In genomic region chr15:31365032-31365654, GRCh38 we compare ENCODE assay signal across 9 cellular contexts. TPM values are rescaled to one million over a fixed set of nuclear protein-coding genes. Genes with fewer than 3 reads are reported as not detected.
A peak's percentile ranks its signal among the peaks of the same experiment; 100 is the strongest.
DNase-seq lines count a peak whose midpoint lies in the region; ATAC-seq and TF ChIP-seq lines count a peak whose summit lies in the region.
"Had no signal": no experiment of that assay in that cellular context is flagged by ENCODE, and none has a peak within 500 bp of the region (broad histone marks: within the 10 kb centered on the region; RNA-seq: fewer than 3 reads in every experiment).

No MANE protein-coding gene starts in this region.

- peak overlapping the region; percentile 86 for H3K27ac Mint-ChIP-seq in MCF 10A (ENCODE audit: low read depth, unreplicated experiment)

- H3K9me3 Mint-ChIP-seq in MCF 10A (ENCODE audit: unreplicated experiment), result no peaks in the 10 kb centered on the region

- H3K36me3 Mint-ChIP-seq in MCF 10A (ENCODE audit: insufficient read depth, unreplicated experiment), result peaks cover 6% of the 10 kb centered on the region

- H3K4me3 ChIP-seq in mammary epithelial cell (replicated peaks in 1 of 3; ENCODE audit: insufficient read depth in 1 of 3, low read depth in 2 of 3, low read length in 3 of 3) (no peak overlapping the region), breast epithelium (peak overlapping the region in 2 of 3 donors; percentile 45 to 50), muscle layer of colon (ENCODE audit: low read depth in 1 of 2, low read length in 2 of 2) (no peak overlapping the region), upper lobe of right lung (peak overlapping the region; percentile 28), foreskin fibroblast (ENCODE audit: low read depth in 1 of 2, low read length in 2 of 2) (no peak overlapping the region)

- H3K79me2 ChIP-seq in mammary epithelial cell (ENCODE audit: insufficient read depth, low read length), result peaks cover 93% of the 10 kb centered on the region

- TF ChIP-seq POLR2A in breast epithelium (IDR thresholded peaks at IDR 0.05), result no peak

- no peaks in the 10 kb centered on the region for H4K20me1 ChIP-seq in mammary epithelial cell (ENCODE audit: insufficient read depth, low read length)

- dilution Hi-C loops in mammary epithelial cell (cut with HindIII; ENCODE audit: low sequenced_read_pairs), result no loop called here

- intact Hi-C loops in MCF 10A (cut with micrococcal nuclease), result no loop called here
- intact Hi-C loops in mammary epithelial cell (cut with micrococcal nuclease), result loop anchor here (5.0 kb wide), 1 partner anchor 72 kb away; no protein-coding TSS in a partner anchor
- intact Hi-C loops in breast epithelium (cut with DNase I; ENCODE audit: low total_unique reads), result no loop called here
- intact Hi-C loops in upper lobe of right lung (cut with DNase I), result no loop called here

- CTCF ChIA-PET in MCF 10A (lab: Yijun Ruan, JAX) (interaction anchor here (0.6 to 10.8 kb wide), 37 partner anchors 8 to 478 kb away, joined by 3 to 182 read pairs (median 5); partner anchors contain the start of gene FAN1), mammary epithelial cell (lab: Charles Lee; ENCODE audit: low non-redundant PET) (interaction anchor here (0.7 to 1.1 kb wide), 2 partner anchors 124 to 1294 kb away, joined by 4 read pairs; no protein-coding TSS in a partner anchor)

- DNase-seq in MCF 10A (ENCODE audit: unreplicated experiment) (peak; percentile 27), mammary epithelial cell (no peak), breast epithelium (ENCODE audit: low spot score in 2 of 2) (no peak), upper lobe of right lung (no peak), foreskin fibroblast (no peak), SKM-1 treated with dmso at 0.1 percent for 144 hours (lab: John Stamatoyannopoulos, UW; ENCODE audit: unreplicated experiment) (no peak)
- DNase-seq: NCI-H226 had no signal

- 100% methylated on average over 8 of the region's 10 CpGs for whole genome bisulfite sequencing in mammary epithelial cell (ENCODE audit: low coverage, missing lambda C conversion rate)

- ATAC-seq in upper lobe of right lung (no peak), HG03432 (IDR thresholded peaks at IDR 0.05; ENCODE audit: unreplicated experiment) (no peak)

- no peak overlapping the region for H3K4me2 ChIP-seq in mammary epithelial cell (ENCODE audit: insufficient read depth, low read depth, low read length)

- H3K4me1 Mint-ChIP-seq in MCF 10A (ENCODE audit: insufficient read depth, unreplicated experiment), result peaks cover 54% of the 10 kb centered on the region

- H3K27ac ChIP-seq in mammary epithelial cell (ENCODE audit: insufficient read depth, low read depth, low read length), result no peak overlapping the region
- H3K27ac ChIP-seq in breast epithelium, result peak overlapping the region; percentile 76 to 84
- H3K27ac ChIP-seq in muscle layer of colon (ENCODE audit: low read depth, low read length), result peak overlapping the region; percentile 70
- H3K27ac ChIP-seq in upper lobe of right lung, result peak overlapping the region; percentile 92

- BruUV-seq in MCF 10A (replicated peaks; lab: Mats Ljungman, UMichigan) (no TSS peak), mammary epithelial cell (replicated peaks; lab: Mats Ljungman, UMichigan) (no TSS peak)

- TF ChIP-seq CTCF in MCF 10A (IDR thresholded peaks at IDR 0.05; ENCODE audit: unreplicated experiment), result no peak
- no peak for TF ChIP-seq CTCF in mammary epithelial cell (conservative IDR thresholded peaks at IDR 0.05 in 1 of 2, IDR thresholded peaks at IDR 0.05 in 1 of 2; ENCODE audit: extremely low read depth in 1 of 2, insufficient read depth in 1 of 2, low read depth in 1 of 2, low read length in 2 of 2)
- no peak for TF ChIP-seq CTCF in breast epithelium (IDR thresholded peaks at IDR 0.05)
- TF ChIP-seq CTCF in upper lobe of right lung (IDR thresholded peaks at IDR 0.05), result no peak
- TF ChIP-seq CTCF in foreskin fibroblast (IDR thresholded peaks at IDR 0.05; ENCODE audit: low read depth, low read length), result no peak

- H3K9me3 ChIP-seq in mammary epithelial cell (replicated peaks; ENCODE audit: insufficient read depth, low read length), result no peaks in the 10 kb centered on the region
- no peaks in the 10 kb centered on the region for H3K9me3 ChIP-seq in breast epithelium
- H3K9me3 ChIP-seq in muscle layer of colon (ENCODE audit: low read length), result no peaks in the 10 kb centered on the region
- H3K9me3 ChIP-seq in upper lobe of right lung, result no peaks in the 10 kb centered on the region

- no peak overlapping the region for H3K9ac ChIP-seq in mammary epithelial cell (ENCODE audit: insufficient read depth, low read length)
- no peak overlapping the region for H3K9ac ChIP-seq in muscle layer of colon (ENCODE audit: low read length)

- H3K27me3 ChIP-seq in mammary epithelial cell (ENCODE audit: insufficient read depth, low read length), result no peaks in the 10 kb centered on the region
- no peaks in the 10 kb centered on the region for H3K27me3 ChIP-seq in breast epithelium
- no peaks in the 10 kb centered on the region for H3K27me3 ChIP-seq in muscle layer of colon (ENCODE audit: control insufficient read depth in 1 of 2, insufficient read depth in 2 of 2, low read length in 2 of 2)
- H3K27me3 ChIP-seq in upper lobe of right lung, result no peaks in the 10 kb centered on the region

- in situ Hi-C loops in mammary epithelial cell (cut with MboI; ENCODE audit: low sequenced_read_pairs in 2 of 2), result loop anchor here in 1 of 2 donors (10.0 kb wide), 1 partner anchor 120 kb away; no protein-coding TSS in a partner anchor

- H3K27me3 Mint-ChIP-seq in MCF 10A (ENCODE audit: insufficient read depth, unreplicated experiment), result no peaks in the 10 kb centered on the region

- H3K36me3 ChIP-seq in mammary epithelial cell (ENCODE audit: insufficient read depth, low read length), result no peaks in the 10 kb centered on the region
- no peaks in the 10 kb centered on the region for H3K36me3 ChIP-seq in breast epithelium
- no peaks in the 10 kb centered on the region for H3K36me3 ChIP-seq in muscle layer of colon (ENCODE audit: insufficient read depth, low read length)
- H3K36me3 ChIP-seq in upper lobe of right lung, result no peaks in the 10 kb centered on the region

- POLR2A ChIA-PET in MCF 10A (lab: Yijun Ruan, JAX), result interaction anchor here (0.6 to 4.9 kb wide), 19 partner anchors 9 to 462 kb away, joined by 3 to 39 read pairs (median 4); partner anchors contain the start of gene KLF13

- peaks cover 57% of the 10 kb centered on the region for H3K4me1 ChIP-seq in mammary epithelial cell (ENCODE audit: insufficient read depth, low read length)
- peaks cover 0 to 16% of the 10 kb centered on the region in 2 donors for H3K4me1 ChIP-seq in breast epithelium
- H3K4me1 ChIP-seq in muscle layer of colon (ENCODE audit: insufficient read depth, low read length), result peaks cover 50% of the 10 kb centered on the region
- H3K4me1 ChIP-seq in upper lobe of right lung, result peaks cover 95% of the 10 kb centered on the region

- peak overlapping the region; percentile 76 for H3K4me3 Mint-ChIP-seq in MCF 10A (ENCODE audit: unreplicated experiment)

- H2AFZ ChIP-seq in mammary epithelial cell (ENCODE audit: low read depth, low read length), result no peak overlapping the region

RNA-seq across cellular contexts. Expression of gene KLF13, which starts 38.5 kb away (rescaled TPM):
- total RNA-seq in MCF 10A (2022) (83.1 and 110 TPM in 2 replicates), mammary epithelial cell (10 to 100 TPM; 49.8 to 62.3 TPM), breast epithelium (10 to 100 TPM; 26.3 to 52.2 (median 28.2) TPM), upper lobe of right lung (176 TPM)
- polyA plus RNA-seq in mammary epithelial cell, result 25.1 TPM
- polyA minus RNA-seq in mammary epithelial cell, result 40.5 TPM

Comparison
In these comparisons a context has a peak if more than half of its experiments do, and no peak if none do; other contexts are left out.
1. H3K4me3 ChIP-seq: peak in breast epithelium (2 of 3) and upper lobe of right lung (single experiment); none in mammary epithelial cell (0 of 3), muscle layer of colon (0 of 2) and foreskin fibroblast (0 of 2).